Comparison of ENCODE assay signal across 1 cellular context in the genomic region with DNA sequence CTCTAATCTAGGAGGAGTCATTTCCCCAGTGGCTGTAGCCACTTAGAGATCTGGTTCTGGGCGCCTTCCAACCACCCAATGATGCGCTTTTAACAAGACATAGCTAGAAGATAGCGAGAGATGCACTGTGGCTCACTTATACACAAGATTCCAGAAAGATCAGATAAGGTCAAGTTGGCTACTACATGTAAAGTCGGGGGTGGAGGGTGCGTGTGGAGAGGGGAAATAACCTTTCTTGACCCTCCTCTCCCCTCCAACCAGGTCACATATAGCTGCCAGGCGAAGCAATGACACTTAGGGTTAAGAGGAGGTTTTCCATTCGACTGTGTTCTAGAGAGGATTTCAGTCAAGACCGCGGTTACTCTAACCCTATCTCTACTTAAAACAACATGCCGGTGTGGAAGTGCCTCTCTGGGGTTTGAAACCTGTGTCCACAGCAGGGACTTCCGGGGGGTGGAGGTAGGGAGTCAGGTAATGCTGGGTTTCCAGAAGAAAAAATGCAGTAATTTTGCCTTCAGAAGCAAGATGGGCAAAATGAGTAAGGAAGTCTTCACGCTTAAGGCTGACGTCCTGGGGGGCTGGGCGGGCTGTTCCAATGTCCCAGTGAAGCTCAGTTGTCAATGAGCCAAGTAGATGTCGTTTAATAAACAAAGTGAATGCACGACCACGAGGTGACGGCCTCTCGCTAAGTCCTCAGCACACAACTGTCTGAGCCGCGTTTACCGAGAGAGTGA.
TF ChIP-seq lines count a peak whose summit lies in the region.

No MANE protein-coding gene starts in this region.

TF ChIP-seq in HepG2, 621 proteins besides CTCF, POLR2A, EP300 and RAD21:
- TF ChIP-seq DNMT1 (CRISPR knock-in tag; IDR thresholded peaks at IDR 0.05) (no peak), EZH2 (conservative IDR thresholded peaks at IDR 0.05; ENCODE audit: low read depth, low read length) (0 out of 2 replicates have a peak, but pooled peaks have one; percentile 13)
